In the genomic region with DNA sequence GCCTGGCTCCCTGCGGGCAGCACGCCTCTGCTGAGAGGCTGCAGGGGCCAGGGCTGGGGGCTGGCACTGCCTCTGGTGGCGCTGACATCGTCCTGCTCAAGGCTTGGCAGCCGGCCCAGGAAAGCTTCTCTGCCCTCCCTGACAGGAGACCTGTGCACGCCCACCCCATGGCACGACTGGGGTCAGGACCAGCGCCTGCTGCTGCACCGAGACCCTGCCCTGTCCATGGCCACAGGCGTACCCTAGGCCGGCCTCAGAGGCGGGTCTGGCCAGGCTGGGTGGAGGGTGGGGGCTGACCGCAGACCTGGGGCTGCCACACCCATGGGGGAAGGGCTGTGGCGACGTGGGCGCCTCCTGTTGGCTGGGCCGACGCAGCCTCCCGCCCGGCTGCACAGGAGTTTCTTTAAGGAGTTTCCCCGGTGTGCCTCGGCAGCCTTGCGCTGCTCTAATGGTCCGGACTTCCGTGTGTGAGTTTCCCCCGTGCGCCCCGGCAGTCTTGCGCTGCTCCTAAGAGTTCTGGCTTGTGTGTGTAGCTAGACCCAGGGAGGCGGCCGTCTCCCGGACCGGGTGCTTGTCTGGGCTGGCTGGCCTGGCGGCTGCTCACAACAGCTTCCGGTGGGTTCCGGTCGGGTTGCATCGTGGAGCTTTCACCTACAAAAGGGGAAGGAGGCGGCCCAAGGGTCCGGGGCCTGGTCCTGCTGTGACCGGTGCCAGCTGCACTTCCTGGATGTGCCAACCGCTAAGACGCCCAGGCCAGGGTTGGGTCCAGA, we compare ENCODE assay signal across 8 cellular contexts. TPM values are rescaled to one million over a fixed set of nuclear protein-coding genes. Genes with fewer than 3 reads are reported as not detected.
DNase-seq lines count a peak whose midpoint lies in the region; ATAC-seq and TF ChIP-seq lines count a peak whose summit lies in the region.

No MANE protein-coding gene starts in this region.

- no peaks in the 10 kb centered on the region for H3K36me3 Mint-ChIP-seq in progenitor cell of endocrine pancreas (ENCODE audit: insufficient read depth)

- DNase-seq in NCI-H510A treated with DMSO at 0.1 percent for 48 hours (lab: John Stamatoyannopoulos, UW), result peak; percentile 64
- DNase-seq in NCI-H510A (lab: John Stamatoyannopoulos, UW), result no peak
- DNase-seq in Panc1 (ENCODE audit: low read depth, low spot score), result no peak
- DNase-seq in activated T-helper 9 cell treated with anti-CD3 and anti-CD28 coated beads, Interleukin-2, amount 50 U/mL, for 16 hours (ENCODE audit: low read depth), result peak; percentile 67
- DNase-seq in germinal center (ENCODE audit: low spot score), result peak; percentile 86
- DNase-seq in progenitor cell of endocrine pancreas (ENCODE audit: low spot score, unreplicated experiment), result no peak

- H3K27ac ChIP-seq in Panc1 (ENCODE audit: low read length), result peak overlapping the region; percentile 73
- peak overlapping the region; percentile 84 for H3K27ac ChIP-seq in urinary bladder (ENCODE audit: low read depth)

- POLR2A ChIA-PET in Panc1 (lab: Charles Lee), result interaction anchor here (0.6 to 0.8 kb wide), 2 partner anchors 16 to 468 kb away, joined by 3 read pairs; no protein-coding TSS in a partner anchor

- TF ChIP-seq CTCF in Panc1 (IDR thresholded peaks at IDR 0.05), result no peak; the same call in 1 of the 2 replicates
- peak; percentile 30 for TF ChIP-seq CTCF in progenitor cell of endocrine pancreas (IDR thresholded peaks at IDR 0.05; ENCODE audit: unreplicated experiment)

- in situ Hi-C loops in Panc1 (cut with HindIII; ENCODE audit: low pct_unique_long_range_greater_than_20kb, low sequenced_read_pairs), result no loop called here

- peak; percentile 44 for ATAC-seq in HG03108 (IDR thresholded peaks at IDR 0.05; ENCODE audit: unreplicated experiment)
- peak; percentile 79 for ATAC-seq in Panc1

- H3K27ac Mint-ChIP-seq in progenitor cell of endocrine pancreas, result no peak overlapping the region

- no TSS peak for BruUV-seq in Panc1 (replicated peaks; lab: Mats Ljungman, UMichigan)

- H3K4me1 ChIP-seq in Panc1 (ENCODE audit: control insufficient read depth, insufficient read depth, low read length) (peaks cover 35% of the 10 kb centered on the region), urinary bladder (ENCODE audit: insufficient read depth) (peaks cover 7% of the 10 kb centered on the region)

- H3K36me3 ChIP-seq in Panc1 (ENCODE audit: control insufficient read depth, insufficient read depth, low read length) (no peaks in the 10 kb centered on the region), urinary bladder (ENCODE audit: insufficient read depth) (no peaks in the 10 kb centered on the region)

- H3K4me3 Mint-ChIP-seq in progenitor cell of endocrine pancreas (ENCODE audit: low read depth), result peak overlapping the region; percentile 54

- peaks cover 3% of the 10 kb centered on the region for H3K4me1 Mint-ChIP-seq in progenitor cell of endocrine pancreas (ENCODE audit: low read depth)

- H3K27me3 Mint-ChIP-seq in progenitor cell of endocrine pancreas, result peaks cover 2% of the 10 kb centered on the region

- H3K9me3 ChIP-seq in Panc1 (ENCODE audit: control insufficient read depth, insufficient read depth, low read depth, low read length), result no peaks in the 10 kb centered on the region

- 7% methylated on average over 43 of the region's 43 CpGs for WGBS in urinary bladder

- H3K9me3 Mint-ChIP-seq in progenitor cell of endocrine pancreas (ENCODE audit: low read depth), result no peaks in the 10 kb centered on the region

- intact Hi-C loops in Panc1 (cut with micrococcal nuclease; ENCODE audit: unreplicated experiment), result loop anchor here (5.0 kb wide), 1 partner anchor 43 kb away; no protein-coding TSS in a partner anchor

- no peaks in the 10 kb centered on the region for H3K27me3 ChIP-seq in Panc1 (ENCODE audit: control insufficient read depth, insufficient read depth, low read length)

- CTCF ChIA-PET in Panc1 (lab: Charles Lee), result interaction anchor here (0.5 to 1.0 kb wide), 3 partner anchors 42 to 254 kb away, joined by 3 to 8 read pairs (median 4); no protein-coding TSS in a partner anchor

- peak overlapping the region; percentile 36 to 55 for H3K4me3 ChIP-seq in Panc1 (ENCODE audit: low read depth in 2 of 2, low read length in 2 of 2)
- H3K4me3 ChIP-seq in urinary bladder (ENCODE audit: low read depth, low read length), result peak overlapping the region; percentile 30

RNA-seq across cellular contexts. Expression of a gene that starts 4.7 kb away (rescaled TPM):
- total RNA-seq in Panc1 (2021; ENCODE audit: unreplicated experiment) (55.7 TPM), progenitor cell of endocrine pancreas (39.4 and 42.1 TPM in 2 replicates), urinary bladder (7.7 TPM)
- 83.8 TPM for polyA plus RNA-seq in Panc1 (2012; ENCODE audit: insufficient read length)
- 36.4 TPM for polyA plus RNA-seq in urinary bladder

RNA-seq across cellular contexts. Expression of a gene that starts 10.4 kb away (rescaled TPM):
- total RNA-seq in Panc1 (2021; ENCODE audit: unreplicated experiment), result 34.3 TPM
- 60.2 TPM for polyA plus RNA-seq in Panc1 (2012; ENCODE audit: insufficient read length)
- total RNA-seq in progenitor cell of endocrine pancreas, result 24.3 and 24.7 TPM in 2 replicates
- 9.5 TPM for total RNA-seq in urinary bladder
- 23.0 TPM for polyA plus RNA-seq in urinary bladder

RNA-seq across cellular contexts. Expression of a gene that starts 19.8 kb away (rescaled TPM):
- 0.77 TPM for total RNA-seq in Panc1 (2021; ENCODE audit: unreplicated experiment)
- 1.1 TPM for polyA plus RNA-seq in Panc1 (2012; ENCODE audit: insufficient read length)
- total RNA-seq in progenitor cell of endocrine pancreas, result 6.2 and 6.3 TPM in 2 replicates
- total RNA-seq in urinary bladder, result 0.63 TPM
- polyA plus RNA-seq in urinary bladder, result 2.3 TPM

RNA-seq across cellular contexts. Expression of a gene that starts 54.5 kb away (rescaled TPM):
- total RNA-seq in Panc1 (2021; ENCODE audit: unreplicated experiment) (31.3 TPM), progenitor cell of endocrine pancreas (62.0 and 70.9 TPM in 2 replicates), urinary bladder (23.1 TPM)
- 31.3 TPM for polyA plus RNA-seq in Panc1 (2012; ENCODE audit: insufficient read length)
- 31.5 TPM for polyA plus RNA-seq in urinary bladder

Comparison
In these comparisons a context has a peak if more than half of its experiments do, and no peak if none do; other contexts are left out.
1. DNase-seq: peak in NCI-H510A treated with DMSO at 0.1 percent for 48 hours (single experiment), activated T-helper 9 cell treated with anti-CD3 and anti-CD28 coated beads, Interleukin-2, amount 50 U/mL, for 16 hours (single experiment) and germinal center (single experiment); none in NCI-H510A (single experiment), Panc1 (single experiment) and progenitor cell of endocrine pancreas (single experiment).